In genomic region chr22:29700206-29700948, GRCh38 we compare ENCODE assay signal across 13 cellular contexts. TPM values are rescaled to one million over a fixed set of nuclear protein-coding genes. Genes with fewer than 3 reads are reported as not detected.
DNase-seq lines count a peak whose midpoint lies in the region; ATAC-seq and TF ChIP-seq lines count a peak whose summit lies in the region.
"Had no signal": no experiment of that assay in that cellular context is flagged by ENCODE, and none has a peak within 500 bp of the region (broad histone marks: within the 10 kb centered on the region; RNA-seq: fewer than 3 reads in every experiment).

No MANE protein-coding gene starts in this region.

- TF ChIP-seq EP300 in SK-N-SH (IDR thresholded peaks at IDR 0.05; ENCODE audit: borderline replicate concordance in 1 of 2, low read depth in 1 of 2, low read length in 1 of 2) (no peak), sigmoid colon (IDR thresholded peaks at IDR 0.05) (no peak)

- H3K27me3 ChIP-seq in SK-N-SH (ENCODE audit: insufficient read depth), result no peaks in the 10 kb centered on the region
- H3K27me3 ChIP-seq in osteoblast (ENCODE audit: insufficient read depth, low read length), result peaks cover 13% of the 10 kb centered on the region
- peaks cover 0 to 40% (median 0%) of the 10 kb centered on the region in 3 donors for H3K27me3 ChIP-seq in sigmoid colon

- CTCF ChIA-PET in SK-N-SH (lab: Yijun Ruan, JAX), result interaction anchor here (0.6 to 3.2 kb wide), 5 partner anchors 11 to 305 kb away, joined by 3 to 25 read pairs (median 12); no protein-coding TSS in a partner anchor

- TF ChIP-seq CTCF in SK-N-SH (IDR thresholded peaks at IDR 0.05) (no peak), osteoblast (IDR thresholded peaks at IDR 0.05; ENCODE audit: extremely low read depth, low read depth, low read length) (no peak), sigmoid colon (IDR thresholded peaks at IDR 0.05) (no peak)

- no peak overlapping the region for H3K27ac ChIP-seq in SK-N-SH (ENCODE audit: low read depth in 2 of 2, low read length in 1 of 2)
- no peak overlapping the region for H3K27ac ChIP-seq in osteoblast (ENCODE audit: low read depth, low read length)
- no peak overlapping the region for H3K27ac ChIP-seq in sigmoid colon
- H3K27ac ChIP-seq: RWPE1 had no signal

- H3K4me3 ChIP-seq in SK-N-SH (ENCODE audit: low read depth in 2 of 2, low read length in 1 of 2) (no peak overlapping the region), osteoblast (ENCODE audit: insufficient read depth, low read length) (peak overlapping the region; percentile 34), sigmoid colon (no peak overlapping the region)

- H4K20me1 ChIP-seq in SK-N-SH (ENCODE audit: insufficient read depth) (no peaks in the 10 kb centered on the region), osteoblast (ENCODE audit: insufficient read depth, low read length) (peaks cover 9% of the 10 kb centered on the region)

- TF ChIP-seq RAD21 in SK-N-SH (IDR thresholded peaks at IDR 0.05; ENCODE audit: low read length), result no peak

- WGBS in SK-N-SH (ENCODE audit: low lambda C conversion rate), result 71% methylated on average over 16 of the region's 21 CpGs
- 66 to 70% methylated on average over 21 of the region's 21 CpGs for WGBS in sigmoid colon, 2 donors

- TF ChIP-seq POLR2A in sigmoid colon (IDR thresholded peaks at IDR 0.05), result no peak

- ATAC-seq in HG03460 (IDR thresholded peaks at IDR 0.05; ENCODE audit: unreplicated experiment), result no peak
- ATAC-seq in HG03025 (IDR thresholded peaks at IDR 0.05; ENCODE audit: low FRiP score, unreplicated experiment), result no peak

- H3K36me3 ChIP-seq in SK-N-SH (replicated peaks in 1 of 2; ENCODE audit: control insufficient read depth in 1 of 2, insufficient read depth in 2 of 2, low read length in 1 of 2), result peaks cover 3 to 4% of the 10 kb centered on the region in 2 experiments
- peaks cover 11% of the 10 kb centered on the region for H3K36me3 ChIP-seq in osteoblast (ENCODE audit: insufficient read depth, low read length)
- peaks cover 0 to 28% (median 5%) of the 10 kb centered on the region in 4 donors for H3K36me3 ChIP-seq in sigmoid colon

- peaks cover 12 to 85% of the 10 kb centered on the region in 2 experiments; a peak in 2 of 4 replicates for H3K4me1 ChIP-seq in SK-N-SH (ENCODE audit: control insufficient read depth in 1 of 2, insufficient read depth in 2 of 2, low read depth in 1 of 2, low read length in 1 of 2)
- H3K4me1 ChIP-seq in osteoblast (ENCODE audit: insufficient read depth, low read length), result peaks cover 23% of the 10 kb centered on the region
- peaks cover 0 to 30% (median 15%) of the 10 kb centered on the region in 4 donors for H3K4me1 ChIP-seq in sigmoid colon

- intact Hi-C loops in sigmoid colon (cut with DNase I), result no loop called here

- no peaks in the 10 kb centered on the region for H3K9me2 ChIP-seq in SK-N-SH

- H3K9ac ChIP-seq in SK-N-SH, result no peak overlapping the region

- peak overlapping the region; percentile 1; the same call in 1 of the 2 replicates for H3K4me2 ChIP-seq in SK-N-SH
- H3K4me2 ChIP-seq in osteoblast (ENCODE audit: insufficient read depth, low read length), result peak overlapping the region; percentile 66

- DNase-seq in NCI-H524 (lab: John Stamatoyannopoulos, UW), result peak; percentile 34 to 56
- DNase-seq in NCI-H524 treated with DMSO at 0.1 percent for 48 hours (lab: John Stamatoyannopoulos, UW), result no peak
- peak; percentile 83 for DNase-seq in NCI-H1092 treated with DMSO at 0.1 percent for 48 hours (lab: John Stamatoyannopoulos, UW)
- DNase-seq in SK-N-SH, result no peak
- peak; percentile 93 for DNase-seq in osteoblast (ENCODE audit: insufficient read length, low spot score, missing footprints)
- no peak for DNase-seq in sigmoid colon
- DNase-seq: activated CD4-positive, CD25-positive, alpha-beta regulatory T cell treated with anti-CD3 and anti-CD28 coated beads, Interleukin-2, amount 50 U/mL, for 72 hours; activated T-cell treated with anti-CD3 and anti-CD28 coated beads for 4 hours; NCI-H748 treated with DMSO at 0.1 percent for 48 hours had no signal

- H3F3A ChIP-seq in SK-N-SH (replicated peaks; ENCODE audit: insufficient read depth), result no peaks in the 10 kb centered on the region

- H3K9me3 ChIP-seq in SK-N-SH (no peaks in the 10 kb centered on the region), osteoblast (ENCODE audit: low read depth, low read length) (no peaks in the 10 kb centered on the region), sigmoid colon (no peaks in the 10 kb centered on the region)

- H2AFZ ChIP-seq in SK-N-SH (ENCODE audit: low read depth), result no peak overlapping the region
- H2AFZ ChIP-seq in osteoblast (ENCODE audit: low read length), result no peak overlapping the region

- POLR2A ChIA-PET in SK-N-SH (lab: Yijun Ruan, JAX), result no interaction called here

- H3K79me2 ChIP-seq in SK-N-SH (ENCODE audit: insufficient read depth) (no peaks in the 10 kb centered on the region), osteoblast (ENCODE audit: insufficient read depth, low read length) (no peaks in the 10 kb centered on the region)

TF ChIP-seq in SK-N-SH, 30 proteins besides CTCF, POLR2A, EP300 and RAD21:
- TF ChIP-seq REST (IDR thresholded peaks at IDR 0.05; ENCODE audit: low read depth, low read length) (no peak), JUND (IDR thresholded peaks at IDR 0.05) (peak; percentile 20; the same call in 1 of the 2 replicates)

RNA-seq across cellular contexts. Expression of gene CABP7, which starts 19.4 kb away (rescaled TPM):
- polyA plus RNA-seq in SK-N-SH (2012; rRNA removed), result 0.72 and 0.73 TPM in 2 replicates
- 0.42 and 0.55 TPM in 2 replicates for polyA plus RNA-seq in SK-N-SH (2012; cell fraction: cytosol; rRNA removed)
- polyA plus RNA-seq in SK-N-SH (2012; cell fraction: nucleus; rRNA removed), result 1.0 and 1.2 TPM in 2 replicates
- not detected in 2 replicates for total RNA-seq in osteoblast
- total RNA-seq in sigmoid colon, result 1 to 10 TPM in 1 of 4 donors, under 1 TPM in 1, not detected in 2; under 0.01 to 1.1 TPM
- under 1 TPM in 1 of 3 donors, not detected in 2; 0.47 TPM for polyA plus RNA-seq in sigmoid colon
- polyA plus RNA-seq: AG04450 had no signal

Comparison
In these comparisons a context has a peak if more than half of its experiments do, and no peak if none do; other contexts are left out.
1. DNase-seq: peak in NCI-H524 (2 of 2), NCI-H1092 treated with DMSO at 0.1 percent for 48 hours (single experiment) and osteoblast (single experiment); none in NCI-H524 treated with DMSO at 0.1 percent for 48 hours (single experiment), SK-N-SH (single experiment) and sigmoid colon (single experiment).